ENCODE assay signal across 8 cellular contexts in genomic region chr15:100873029-100873677, GRCh38. TPM values are rescaled to one million over a fixed set of nuclear protein-coding genes. Genes with fewer than 3 reads are reported as not detected.
DNase-seq lines count a peak whose midpoint lies in the region; ATAC-seq and TF ChIP-seq lines count a peak whose summit lies in the region.

No MANE protein-coding gene starts in this region.

- H2AK5ac ChIP-seq in trophoblast cell (ENCODE audit: low read length): no peak overlapping the region

- H3K4me1 ChIP-seq in OCI-LY3 (ENCODE audit: low read length) (peaks cover 5% of the 10 kb centered on the region), trophoblast cell (ENCODE audit: control insufficient read depth in 1 of 2, insufficient read depth in 2 of 2, low read length in 2 of 2) (no peaks in the 10 kb centered on the region)

- H3K18ac ChIP-seq in trophoblast cell (ENCODE audit: low read length): no peak overlapping the region

- H2AFZ ChIP-seq in OCI-LY3 (ENCODE audit: low read depth, low read length) (peak overlapping the region; percentile 62), trophoblast cell (ENCODE audit: insufficient read depth, low read length, poor library complexity) (no peak overlapping the region)

- no peak overlapping the region for H3K14ac ChIP-seq in trophoblast cell (ENCODE audit: low read length)

- peak in 9 of 14 donors; percentile 11 to 47 (median 25) for DNase-seq in C1 segment of cervical spinal cord (lab: John Stamatoyannopoulos, UW)
- DNase-seq in HS-5 (ENCODE audit: low read depth): peak; percentile 71
- peak; percentile 20 for DNase-seq in activated gamma-delta T cell treated with anti-CD3 and anti-CD28 coated beads, Interleukin-2, amount 50 U/mL, for 16 hours (ENCODE audit: low read depth)
- DNase-seq in glomerular endothelial cell (ENCODE audit: extremely low read depth, low read depth, low spot score): peak; percentile 48
- peak; percentile 73 to 97 for DNase-seq in trophoblast cell

- H3K27ac ChIP-seq in OCI-LY3 (ENCODE audit: low read length): no peak overlapping the region
- no peak overlapping the region for H3K27ac ChIP-seq in trophoblast cell (ENCODE audit: low read depth, low read length)

- H4K20me1 ChIP-seq in OCI-LY3 (ENCODE audit: insufficient read depth, low read length): no peaks in the 10 kb centered on the region

- H4K12ac ChIP-seq in trophoblast cell (ENCODE audit: low read depth, low read length): no peak overlapping the region

- no peak overlapping the region for H2BK12ac ChIP-seq in trophoblast cell (ENCODE audit: low read length)

- H3K23ac ChIP-seq in trophoblast cell (ENCODE audit: low read length): no peak overlapping the region

- H3K9me3 ChIP-seq in OCI-LY3 (ENCODE audit: insufficient read depth, low read length) (peaks cover 4% of the 10 kb centered on the region; the same call in 1 of the 2 replicates), trophoblast cell (ENCODE audit: insufficient read depth, low read depth, low read length) (no peaks in the 10 kb centered on the region)

- H4K8ac ChIP-seq in trophoblast cell (ENCODE audit: low read depth, low read length): no peak overlapping the region

- ATAC-seq in GM18861 (IDR thresholded peaks at IDR 0.05; ENCODE audit: unreplicated experiment) (peak; percentile 49), GM21528 (IDR thresholded peaks at IDR 0.05; ENCODE audit: low FRiP score, unreplicated experiment) (no peak)

- no peaks in the 10 kb centered on the region for H3K79me1 ChIP-seq in trophoblast cell (ENCODE audit: low read length)

- H2BK5ac ChIP-seq in trophoblast cell (ENCODE audit: low read depth, low read length, poor library complexity): no peak overlapping the region

- no peak overlapping the region for H3K4me3 ChIP-seq in OCI-LY3 (ENCODE audit: low read length)
- H3K4me3 ChIP-seq in trophoblast cell (ENCODE audit: low read depth, low read length): no peak overlapping the region

- no CpG with 5 or more reads among the region's 2 CpGs for WGBS in trophoblast cell (ENCODE audit: extremely low coverage, insufficient coverage, insufficient read length)

- H3K79me2 ChIP-seq in OCI-LY3 (ENCODE audit: low read length) (no peaks in the 10 kb centered on the region), trophoblast cell (ENCODE audit: control insufficient read depth, insufficient read depth, low read length, poor library complexity) (no peaks in the 10 kb centered on the region)

- TF ChIP-seq CTCF in OCI-LY3 (IDR thresholded peaks at IDR 0.05; ENCODE audit: low read depth, low read length): peak; percentile 95

- no peak overlapping the region for H3K9ac ChIP-seq in OCI-LY3 (ENCODE audit: low read length)
- H3K9ac ChIP-seq in trophoblast cell (ENCODE audit: low read length): no peak overlapping the region

- no peak overlapping the region for H2BK120ac ChIP-seq in trophoblast cell (ENCODE audit: insufficient read depth, low read length, poor library complexity)

- no peak overlapping the region for H4K91ac ChIP-seq in trophoblast cell (ENCODE audit: low read depth, low read length)

- H3K27me3 ChIP-seq in OCI-LY3 (ENCODE audit: low read depth, low read length): peaks cover 11% of the 10 kb centered on the region; the same call in 1 of the 2 replicates
- peaks cover 5% of the 10 kb centered on the region for H3K27me3 ChIP-seq in trophoblast cell (ENCODE audit: insufficient read depth, low read length)

- no peak overlapping the region; the same call in 1 of the 2 replicates for H3K4me2 ChIP-seq in OCI-LY3 (ENCODE audit: low read length)
- no peak overlapping the region for H3K4me2 ChIP-seq in trophoblast cell (ENCODE audit: low read length)

- no peaks in the 10 kb centered on the region for H3K36me3 ChIP-seq in OCI-LY3 (replicated peaks; ENCODE audit: low read depth, low read length)
- no peaks in the 10 kb centered on the region for H3K36me3 ChIP-seq in trophoblast cell (ENCODE audit: control insufficient read depth in 1 of 2, insufficient read depth in 2 of 2, low read length in 2 of 2)

- no peak overlapping the region for H3K4ac ChIP-seq in trophoblast cell (ENCODE audit: low read depth, low read length)

RNA-seq across cellular contexts. Expression of gene ALDH1A3, which starts 6.5 kb away (rescaled TPM):
- 19.6 and 27.1 TPM in 2 replicates for total RNA-seq in glomerular endothelial cell
- polyA plus RNA-seq in trophoblast cell (2013): 1.6 and 2.0 TPM in 2 replicates

RNA-seq across cellular contexts. Expression of gene LRRK1, which starts 46.0 kb away (rescaled TPM):
- 11.2 and 14.7 TPM in 2 replicates for total RNA-seq in glomerular endothelial cell
- 1.1 and 1.2 TPM in 2 replicates for polyA plus RNA-seq in trophoblast cell (2013)

Comparison
In these comparisons a context has a peak if more than half of its experiments do, and no peak if none do; other contexts are left out.
1. DNase-seq: peak in every context shown above with its lines; median percentile 85 in trophoblast cell; 71 in HS-5; 48 in glomerular endothelial cell; 25 in C1 segment of cervical spinal cord; 20 in activated gamma-delta T cell treated with anti-CD3 and anti-CD28 coated beads, Interleukin-2, amount 50 U/mL, for 16 hours.